In the genomic region with DNA sequence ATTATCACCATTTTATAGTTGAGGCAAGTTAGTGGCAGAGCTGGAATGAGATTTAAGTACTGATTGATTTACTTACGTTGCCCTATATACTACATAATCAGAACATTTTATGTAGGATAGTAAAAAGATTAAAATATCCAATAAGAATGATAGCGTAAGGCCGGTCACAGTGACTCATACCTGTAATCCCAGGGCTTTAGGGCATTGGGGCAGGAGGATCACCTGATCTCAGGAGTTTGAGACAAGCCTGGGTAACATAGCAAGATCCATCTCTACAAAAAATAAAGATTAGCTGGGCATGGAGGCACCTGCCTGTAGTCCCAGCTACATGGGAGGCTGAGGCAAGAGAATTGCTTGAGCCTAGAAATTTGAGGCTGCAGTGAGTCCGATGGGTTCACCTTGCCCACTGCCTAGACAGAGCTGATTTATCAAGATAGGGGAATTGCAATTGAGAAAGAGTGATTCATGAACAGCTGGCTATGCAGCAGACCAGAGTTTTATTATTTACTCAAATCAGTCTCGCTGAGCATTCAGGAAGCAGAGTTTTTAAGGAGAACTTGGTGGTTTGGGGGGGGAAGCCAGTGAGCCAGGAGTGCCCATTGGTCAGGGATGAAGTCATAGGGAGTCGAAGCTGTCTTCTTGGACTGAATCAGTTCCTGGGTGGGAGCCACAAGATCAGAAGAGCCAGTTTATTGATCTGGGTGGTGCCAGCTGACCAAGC, we compare ENCODE assay signal across 14 cellular contexts. TPM values are rescaled to one million over a fixed set of nuclear protein-coding genes. Genes with fewer than 3 reads are reported as not detected.
DNase-seq lines count a peak whose midpoint lies in the region; ATAC-seq and TF ChIP-seq lines count a peak whose summit lies in the region.
"Had no signal": no experiment of that assay in that cellular context is flagged by ENCODE, and none has a peak within 500 bp of the region (broad histone marks: within the 10 kb centered on the region; RNA-seq: fewer than 3 reads in every experiment).

No MANE protein-coding gene starts in this region.

- no peak overlapping the region for H2AFZ ChIP-seq in MM.1S (ENCODE audit: low read length)

- no peaks in the 10 kb centered on the region for H3K9me3 ChIP-seq in MM.1S (replicated peaks; ENCODE audit: insufficient read depth, low read length)
- H3K9me3 ChIP-seq: thoracic aorta had no signal

- H3K9me2 ChIP-seq in MM.1S (replicated peaks; ENCODE audit: insufficient read depth, low read length), result no peaks in the 10 kb centered on the region

- intact Hi-C loops in posterior vena cava (cut with DNase I), result no loop called here

- no peak overlapping the region for H3K27ac ChIP-seq in MM.1S (ENCODE audit: low read length)
- H3K27ac ChIP-seq: thoracic aorta had no signal

- H3K4me3 ChIP-seq in fibroblast of villous mesenchyme (ENCODE audit: low read depth, low read length), result peak overlapping the region; percentile 15
- H3K4me3 ChIP-seq in MM.1S (ENCODE audit: low read length), result no peak overlapping the region
- H3K4me3 ChIP-seq: thoracic aorta had no signal

- no peaks in the 10 kb centered on the region for H3K36me3 ChIP-seq in MM.1S (replicated peaks; ENCODE audit: insufficient read depth, low read length)
- H3K36me3 ChIP-seq: thoracic aorta had no signal

- H4K20me1 ChIP-seq in MM.1S (ENCODE audit: insufficient read depth, low read length), result no peaks in the 10 kb centered on the region

- H3K4me1 ChIP-seq in MM.1S (ENCODE audit: low read length), result no peaks in the 10 kb centered on the region

- ATAC-seq in HG03025 (IDR thresholded peaks at IDR 0.05; ENCODE audit: low FRiP score, unreplicated experiment), result no peak
- ATAC-seq: activated CD4-positive, CD25-positive, alpha-beta regulatory T cell treated with anti-CD3 and anti-CD28 coated beads, Interleukin-2, amount 50 U/mL, for 24 hours; Panc1 had no signal

- no peak overlapping the region for H3K9ac ChIP-seq in MM.1S (ENCODE audit: low read length)

- TF ChIP-seq CTCF in fibroblast of villous mesenchyme (IDR thresholded peaks at IDR 0.05; ENCODE audit: insufficient read depth, low read depth, low read length), result no peak
- no peak for TF ChIP-seq CTCF in MM.1S (IDR thresholded peaks at IDR 0.05; ENCODE audit: low read length)

- H3K79me2 ChIP-seq in MM.1S (ENCODE audit: low read length), result no peaks in the 10 kb centered on the region

- no peak overlapping the region for H3K4me2 ChIP-seq in MM.1S (ENCODE audit: low read depth, low read length)

- DNase-seq in A172 (ENCODE audit: low spot score), result peak; percentile 71
- DNase-seq in HS-5 (ENCODE audit: low read depth), result peak; percentile 60
- peak; percentile 69 for DNase-seq in SIG-M5 treated with dmso at 0.1 percent for 504 hours (lab: John Stamatoyannopoulos, UW; ENCODE audit: unreplicated experiment)
- DNase-seq in fibroblast of villous mesenchyme (ENCODE audit: low read depth), result peak; percentile 87
- DNase-seq in MM.1S, result no peak
- DNase-seq in dermis blood vessel endothelial cell, result no peak
- no peak for DNase-seq in posterior vena cava (ENCODE audit: low spot score)
- DNase-seq: AML-193, GOT3, NCI-H1436 had no signal

- H3F3A ChIP-seq in MM.1S (ENCODE audit: insufficient read depth, low read length), result no peaks in the 10 kb centered on the region

- no peaks in the 10 kb centered on the region for H3K27me3 ChIP-seq in MM.1S (replicated peaks; ENCODE audit: insufficient read depth, low read length)

RNA-seq across cellular contexts. Expression of a gene that starts 24.7 kb away (rescaled TPM):
- total RNA-seq in A172 (2014; rRNA removed; shearing (Covaris generic)), result 26.2 and 28.1 TPM in 2 replicates
- total RNA-seq in fibroblast of villous mesenchyme, result 27.4 and 31.5 TPM in 2 replicates
- 11.1 and 13.7 TPM in 2 replicates for total RNA-seq in dermis blood vessel endothelial cell
- 10 to 100 TPM; 16.4 to 17.7 TPM for total RNA-seq in posterior vena cava

Comparison
In these comparisons a context has a peak if more than half of its experiments do, and no peak if none do; other contexts are left out.
1. DNase-seq: peak in A172 (single experiment), HS-5 (single experiment), SIG-M5 treated with dmso at 0.1 percent for 504 hours (single experiment) and fibroblast of villous mesenchyme (single experiment); none in MM.1S (single experiment), dermis blood vessel endothelial cell (single experiment) and posterior vena cava (single experiment).